27 cellular contexts compared by ENCODE assay signal in the genomic region with DNA sequence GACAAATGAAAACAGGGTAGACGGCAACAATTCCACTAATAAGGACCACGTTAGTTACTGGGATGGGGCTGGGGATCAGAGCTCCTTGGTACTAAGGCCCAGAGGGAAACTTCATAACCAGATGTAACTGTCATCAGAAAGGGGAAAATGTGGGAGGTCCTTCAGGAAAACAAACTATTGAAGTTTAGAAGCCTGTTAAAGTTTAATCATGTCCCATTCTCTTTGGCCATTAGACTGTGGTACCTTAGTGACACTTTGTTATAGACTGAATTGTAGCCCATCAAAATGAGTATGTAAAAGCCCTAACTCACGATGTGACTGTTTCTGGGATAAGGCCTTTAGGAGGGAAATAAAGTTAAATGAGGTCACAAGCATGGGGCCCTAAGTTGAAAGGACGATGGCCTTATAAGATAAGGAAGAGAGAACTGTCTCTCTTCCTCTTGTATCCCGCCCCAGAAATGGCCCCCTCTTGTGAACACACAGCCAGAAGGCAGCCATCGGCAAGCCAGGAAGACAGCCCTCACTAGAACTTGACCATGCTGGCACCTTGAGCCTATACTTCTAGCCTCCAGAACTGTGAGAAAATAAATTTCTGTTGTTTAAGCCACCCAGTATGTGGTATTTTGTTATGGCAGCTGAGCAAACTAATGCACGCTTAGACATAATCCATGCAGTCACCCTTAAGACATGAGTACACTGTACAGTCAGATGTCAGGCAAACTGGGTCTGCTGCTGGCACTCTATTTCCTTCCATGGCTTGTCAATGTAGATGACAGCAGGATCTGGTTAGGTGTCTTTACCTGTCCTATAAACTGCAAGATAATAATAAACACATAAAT. TPM values are rescaled to one million over a fixed set of nuclear protein-coding genes. Genes with fewer than 3 reads are reported as not detected.
DNase-seq lines count a peak whose midpoint lies in the region; FAIRE-seq and TF ChIP-seq lines count a peak whose summit lies in the region.
"Had no signal": no experiment of that assay in that cellular context is flagged by ENCODE, and none has a peak within 500 bp of the region (broad histone marks: within the 10 kb centered on the region; RNA-seq: fewer than 3 reads in every experiment).

No MANE protein-coding gene starts in this region.

- DNase-seq in HFFc6 (no peak), NCI-H345 treated with DMSO at 0.1 percent for 48 hours (lab: John Stamatoyannopoulos, UW; ENCODE audit: unreplicated experiment) (peak; percentile 41), erythroblast (lab: John Stamatoyannopoulos, UW) (peak; percentile 46 to 56), renal cortical epithelial cell (ENCODE audit: low read depth) (peak; percentile 74), SK-N-SH (no peak), small intestine (no peak)
- DNase-seq in stimulated activated CD4-positive, alpha-beta T cell treated with anti-CD3 and anti-CD28 coated beads, Interleukin-15, amount 100 ng/mL, for 24 hours = no peak
- DNase-seq: activated CD4-positive, alpha-beta T cell treated with anti-CD3 and anti-CD28 coated beads, Interleukin-2, amount 50 U/mL, for 1 hour; activated naive CD4-positive, alpha-beta T cell treated with anti-CD3 and anti-CD28 coated beads for 36 hours; activated T-cell treated with anti-CD3 and anti-CD28 coated beads, Interleukin-2, amount 50 U/mL, for 72 hours; effector CD8-positive, alpha-beta T cell; EL; foreskin keratinocyte; heart right ventricle; Karpas-422; MV-4-11; NCI-H1694 treated with DMSO at 0.1 percent for 48 hours; NCI-H2171; NCI-H526; OCI-M1; sigmoid colon; stimulated activated naive CD4-positive, alpha-beta T cell treated with Interleukin-2 at 50 U/mL for 16 hours; T-helper 2 cell had no signal

- H4K20me1 ChIP-seq in SK-N-SH (ENCODE audit: insufficient read depth) = no peaks in the 10 kb centered on the region

- TF ChIP-seq RAD21 in SK-N-SH (IDR thresholded peaks at IDR 0.05; ENCODE audit: low read length) = no peak

- WGBS in SK-N-SH (ENCODE audit: low lambda C conversion rate) = 85% methylated on average over 7 of the region's 7 CpGs
- 79 to 87% (median 86%) methylated on average over 7 of the region's 7 CpGs for WGBS in small intestine, 3 donors

- no peak overlapping the region for H3K4me2 ChIP-seq in SK-N-SH

- H3K27me3 ChIP-seq in SK-N-SH (ENCODE audit: insufficient read depth) (no peaks in the 10 kb centered on the region), small intestine (ENCODE audit: control insufficient read depth in 2 of 2, insufficient read depth in 2 of 2, low read length in 2 of 2) (peaks cover 0 to 3% of the 10 kb centered on the region in 2 donors)
- H3K27me3 ChIP-seq: esophagus muscularis mucosa, foreskin keratinocyte, heart right ventricle, sigmoid colon had no signal

- peaks cover 2% of the 10 kb centered on the region; the same call in 1 of the 2 replicates for H3K27me3 Mint-ChIP-seq in HFFc6 (ENCODE audit: insufficient read depth)

- H3K4me1 ChIP-seq in SK-N-SH (ENCODE audit: control insufficient read depth in 1 of 2, insufficient read depth in 2 of 2, low read depth in 1 of 2, low read length in 1 of 2) (no peaks in the 10 kb centered on the region), small intestine (ENCODE audit: control insufficient read depth in 2 of 2, insufficient read depth in 1 of 2, low read depth in 1 of 2, low read length in 1 of 2) (no peaks in the 10 kb centered on the region)
- H3K4me1 ChIP-seq: foreskin keratinocyte had no signal

- TF ChIP-seq EP300 in SK-N-SH (IDR thresholded peaks at IDR 0.05; ENCODE audit: borderline replicate concordance in 1 of 2, low read depth in 1 of 2, low read length in 1 of 2) = no peak

- H3K9ac ChIP-seq in SK-N-SH = no peak overlapping the region

- no peak for FAIRE-seq in small intestine (lab: Jason Lieb, UNC)
- FAIRE-seq: GM12891 had no signal

- TF ChIP-seq POLR2A in erythroblast (IDR thresholded peaks at IDR 0.05; ENCODE audit: low read length) = no peak

- H3K9me2 ChIP-seq in SK-N-SH = no peaks in the 10 kb centered on the region

- H3K36me3 ChIP-seq in SK-N-SH (replicated peaks in 1 of 2; ENCODE audit: control insufficient read depth in 1 of 2, insufficient read depth in 2 of 2, low read length in 1 of 2) = peaks cover 0 to 3% of the 10 kb centered on the region in 2 experiments
- H3K36me3 ChIP-seq in small intestine (ENCODE audit: control insufficient read depth in 2 of 2, insufficient read depth in 2 of 2, low read length in 2 of 2) = no peaks in the 10 kb centered on the region
- H3K36me3 ChIP-seq: esophagus muscularis mucosa, heart right ventricle, sigmoid colon had no signal

- H3K79me2 ChIP-seq in SK-N-SH (ENCODE audit: insufficient read depth) = no peaks in the 10 kb centered on the region

- H3F3A ChIP-seq in SK-N-SH (replicated peaks; ENCODE audit: insufficient read depth) = peaks cover 14% of the 10 kb centered on the region

- H2AFZ ChIP-seq in SK-N-SH (ENCODE audit: low read depth) = no peak overlapping the region

- peaks cover 9% of the 10 kb centered on the region; the same call in 1 of the 2 replicates for H3K36me3 Mint-ChIP-seq in HFFc6 (ENCODE audit: low read depth)
- H3K36me3 Mint-ChIP-seq: CD14-positive monocyte, memory B cell had no signal

- H3K27ac ChIP-seq in SK-N-SH (ENCODE audit: low read depth in 2 of 2, low read length in 1 of 2) (no peak overlapping the region), small intestine (ENCODE audit: low read depth in 1 of 2, low read length in 1 of 2) (no peak overlapping the region)
- H3K27ac ChIP-seq: foreskin keratinocyte had no signal

- H3K9me3 ChIP-seq in SK-N-SH = no peaks in the 10 kb centered on the region
- no peaks in the 10 kb centered on the region for H3K9me3 ChIP-seq in small intestine (ENCODE audit: control insufficient read depth, low read depth)
- H3K9me3 ChIP-seq: esophagus muscularis mucosa, heart right ventricle, sigmoid colon had no signal

- H3K4me1 Mint-ChIP-seq in HFFc6 (ENCODE audit: low read depth) = peaks cover 43% of the 10 kb centered on the region

- no peaks in the 10 kb centered on the region for H3K9me3 Mint-ChIP-seq in HFFc6
- H3K9me3 Mint-ChIP-seq: activated naive CD4-positive, alpha-beta T cell treated with anti-CD3 and anti-CD28 coated beads for 36 hours; activated T-cell treated with anti-CD3 and anti-CD28 coated beads, Interleukin-2, amount 50 U/mL, for 72 hours; memory B cell had no signal

- peak overlapping the region; percentile 90 for H3K27ac Mint-ChIP-seq in HFFc6
- H3K27ac Mint-ChIP-seq: activated naive CD4-positive, alpha-beta T cell treated with anti-CD3 and anti-CD28 coated beads for 36 hours; activated T-cell treated with anti-CD3 and anti-CD28 coated beads, Interleukin-2, amount 50 U/mL, for 72 hours; CD14-positive monocyte; memory B cell had no signal

- POLR2A ChIA-PET in SK-N-SH (lab: Yijun Ruan, JAX) = interaction anchor here (1.7 kb wide), 1 partner anchor 26 kb away, joined by 4 read pairs; no protein-coding TSS in a partner anchor

- H3K4me3 ChIP-seq in SK-N-SH (ENCODE audit: low read depth in 2 of 2, low read length in 1 of 2) (no peak overlapping the region), small intestine (ENCODE audit: low read depth in 1 of 2, low read length in 2 of 2) (no peak overlapping the region)
- H3K4me3 ChIP-seq: esophagus muscularis mucosa, heart right ventricle, sigmoid colon had no signal

- H3K4me3 Mint-ChIP-seq in HFFc6 = no peak overlapping the region
- H3K4me3 Mint-ChIP-seq: activated naive CD4-positive, alpha-beta T cell treated with anti-CD3 and anti-CD28 coated beads for 36 hours; activated T-cell treated with anti-CD3 and anti-CD28 coated beads, Interleukin-2, amount 50 U/mL, for 72 hours; CD14-positive monocyte; memory B cell had no signal

- TF ChIP-seq CTCF in HFFc6 (IDR thresholded peaks at IDR 0.05) = no peak
- no peak for TF ChIP-seq CTCF in SK-N-SH (IDR thresholded peaks at IDR 0.05)

- CTCF ChIA-PET in SK-N-SH (lab: Yijun Ruan, JAX) = no interaction called here

TF ChIP-seq in SK-N-SH, 30 proteins besides CTCF, POLR2A, EP300 and RAD21 (continues in another document):
- TF ChIP-seq, protein P1, sequence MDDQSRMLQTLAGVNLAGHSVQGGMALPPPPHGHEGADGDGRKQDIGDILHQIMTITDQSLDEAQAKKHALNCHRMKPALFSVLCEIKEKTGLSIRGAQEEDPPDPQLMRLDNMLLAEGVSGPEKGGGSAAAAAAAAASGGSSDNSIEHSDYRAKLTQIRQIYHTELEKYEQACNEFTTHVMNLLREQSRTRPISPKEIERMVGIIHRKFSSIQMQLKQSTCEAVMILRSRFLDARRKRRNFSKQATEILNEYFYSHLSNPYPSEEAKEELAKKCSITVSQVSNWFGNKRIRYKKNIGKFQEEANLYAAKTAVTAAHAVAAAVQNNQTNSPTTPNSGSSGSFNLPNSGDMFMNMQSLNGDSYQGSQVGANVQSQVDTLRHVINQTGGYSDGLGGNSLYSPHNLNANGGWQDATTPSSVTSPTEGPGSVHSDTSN (IDR thresholded peaks at IDR 0.05) = no peak
- TF ChIP-seq RFX5 (IDR thresholded peaks at IDR 0.05; ENCODE audit: low read length) (no peak), SMC3 (IDR thresholded peaks at IDR 0.05; ENCODE audit: low read depth, low read length) (no peak), FOSL2 (IDR thresholded peaks at IDR 0.05; ENCODE audit: borderline replicate concordance, low read depth) (no peak)

RNA-seq across cellular contexts. Expression of a gene that starts 26.9 kb away (rescaled TPM):
- total RNA-seq in HFFc6 (2021; fragmentation: NEBNext Ultra II Directional; extraction: Animal tissue kit (Norgen Biotek cat#: 25700)) = 10 to 100 TPM; 33.6 to 38.7 (median 35.1) TPM
- total RNA-seq in renal cortical epithelial cell = 71.7 and 107 TPM in 2 replicates
- polyA plus RNA-seq in SK-N-SH (2012; rRNA removed) (10.3 and 13.3 TPM in 2 replicates), small intestine (10 to 100 TPM; 14.6 to 21.9 (median 19.0) TPM)
- 12.9 and 14.2 TPM in 2 replicates for polyA plus RNA-seq in SK-N-SH (2012; cell fraction: cytosol; rRNA removed)
- 14.1 and 28.0 TPM in 2 replicates for polyA plus RNA-seq in SK-N-SH (2012; cell fraction: nucleus; rRNA removed)

Comparison
In these comparisons a context has a peak if more than half of its experiments do, and no peak if none do; other contexts are left out.
1. DNase-seq: peak in NCI-H345 treated with DMSO at 0.1 percent for 48 hours (single experiment), erythroblast (2 of 2) and renal cortical epithelial cell (single experiment); none in HFFc6 (single experiment), SK-N-SH (single experiment), stimulated activated CD4-positive, alpha-beta T cell treated with anti-CD3 and anti-CD28 coated beads, Interleukin-15, amount 100 ng/mL, for 24 hours (single experiment) and small intestine (single experiment).